ENCODE assay signal across 24 cellular contexts in genomic region chr5:168950241-168950951, GRCh38.
DNase-seq lines count a peak whose midpoint lies in the region; ATAC-seq, FAIRE-seq and TF ChIP-seq lines count a peak whose summit lies in the region.
"Had no signal": no experiment of that assay in that cellular context is flagged by ENCODE, and none has a peak within 500 bp of the region (broad histone marks: within the 10 kb centered on the region; RNA-seq: fewer than 3 reads in every experiment).

No MANE protein-coding gene starts in this region.

- no peaks in the 10 kb centered on the region for H3K79me2 ChIP-seq in GM12878 (ENCODE audit: control insufficient read depth, insufficient read depth, low read length)
- no peaks in the 10 kb centered on the region for H3K79me2 ChIP-seq in MM.1S (ENCODE audit: low read length)

- no peak for TF ChIP-seq RAD21 in GM12878 (IDR thresholded peaks at IDR 0.05; ENCODE audit: insufficient read depth, low read depth, low read length)

- BruUV-seq in GM12878 (replicated peaks; lab: Mats Ljungman, UMichigan), result no TSS peak

- POLR2A ChIA-PET in GM12878 (lab: Charles Lee), result no interaction called here

- H3F3A ChIP-seq in MM.1S (ENCODE audit: insufficient read depth, low read length), result no peaks in the 10 kb centered on the region

- no peak for TF ChIP-seq EP300 in GM12878 (IDR thresholded peaks at IDR 0.05; ENCODE audit: borderline replicate concordance in 1 of 2, control insufficient read depth in 1 of 2, low read depth in 2 of 2, low read length in 2 of 2)

- ATAC-seq in activated CD4-positive, CD25-positive, alpha-beta regulatory T cell treated with anti-CD3 and anti-CD28 coated beads, Interleukin-2, amount 50 U/mL, for 24 hours, result peak; percentile 25 to 30
- peak; percentile 48 for ATAC-seq in GM21360 (IDR thresholded peaks at IDR 0.05; ENCODE audit: unreplicated experiment)
- ATAC-seq in HG03095 (IDR thresholded peaks at IDR 0.05; ENCODE audit: unreplicated experiment), result peak; percentile 55
- peak; percentile 71 for ATAC-seq in GM12878
- ATAC-seq: left colon, SK-N-SH treated with all-trans-retinoic acid at 6 μM for 48 hours had no signal

- no peak overlapping the region for H2AFZ ChIP-seq in GM12878 (ENCODE audit: control insufficient read depth, low read depth, low read length)
- no peak overlapping the region for H2AFZ ChIP-seq in MM.1S (ENCODE audit: low read length)

- H3K9me3 Mint-ChIP-seq in HFFc6, result no peaks in the 10 kb centered on the region
- H3K9me3 Mint-ChIP-seq: H9, nephron had no signal

- no peaks in the 10 kb centered on the region for H3K4me1 ChIP-seq in GM12878 (ENCODE audit: control insufficient read depth, insufficient read depth, low read length)
- no peaks in the 10 kb centered on the region for H3K4me1 ChIP-seq in MM.1S (ENCODE audit: low read length)
- H3K4me1 ChIP-seq: prostate gland, testis had no signal

- intact Hi-C loops in GM12878 (cut with micrococcal nuclease; ENCODE audit: unreplicated experiment), result no loop called here

- CTCF ChIA-PET in GM12878 (lab: Yijun Ruan, JAX), result interaction anchor here (1.1 kb wide), 1 partner anchor 37 kb away, joined by 3 read pairs; no protein-coding TSS in a partner anchor

- SMC1A ChIA-PET in GM12878 (lab: Charles Lee; ENCODE audit: uncharacterized antibody, unreplicated experiment), result no interaction called here

- H3K9ac ChIP-seq in GM12878 (ENCODE audit: control insufficient read depth, insufficient read depth, low read length) (no peak overlapping the region), MM.1S (ENCODE audit: low read length) (no peak overlapping the region)

- H3K36me3 ChIP-seq in GM12878 (ENCODE audit: control insufficient read depth in 2 of 2, insufficient read depth in 2 of 2, low read length in 1 of 2) (no peaks in the 10 kb centered on the region), MM.1S (replicated peaks; ENCODE audit: insufficient read depth, low read length) (no peaks in the 10 kb centered on the region)
- H3K36me3 ChIP-seq: brain microvascular endothelial cell, prostate gland had no signal

- TF ChIP-seq POLR2A in GM12878 (IDR thresholded peaks at IDR 0.05; ENCODE audit: low read depth, low read length), result no peak

- no peak for DNase-seq in activated CD4-positive, CD25-positive, alpha-beta regulatory T cell treated with anti-CD3 and anti-CD28 coated beads, Interleukin-2, amount 50 U/mL, for 72 hours
- DNase-seq in GM12878 (ENCODE audit: low read depth, low spot score), result no peak
- no peak for DNase-seq in HFFc6
- no peak for DNase-seq in NCI-H510A treated with DMSO at 0.1 percent for 48 hours (lab: John Stamatoyannopoulos, UW)
- DNase-seq in MM.1S, result no peak
- DNase-seq: activated CD4-positive, alpha-beta T cell treated with anti-CD3 and anti-CD28 coated beads for 48 hours; brain microvascular endothelial cell; dermis blood vessel endothelial cell; H9; left colon; NCI-H187 treated with DMSO at 0.1 percent for 48 hours; stimulated activated CD4-positive, alpha-beta T cell treated with anti-CD3 and anti-CD28 coated beads, Interleukin-4, amount 100 ng/mL, for 4 hours; T1000; testis had no signal

- H4K20me1 ChIP-seq in GM12878 (ENCODE audit: control insufficient read depth, insufficient read depth) (no peaks in the 10 kb centered on the region), MM.1S (ENCODE audit: insufficient read depth, low read length) (no peaks in the 10 kb centered on the region)

- no peak overlapping the region for H3K4me2 ChIP-seq in GM12878 (ENCODE audit: control insufficient read depth, insufficient read depth)
- H3K4me2 ChIP-seq in MM.1S (ENCODE audit: low read depth, low read length), result no peak overlapping the region

- no peak for TF ChIP-seq CTCF in GM12878 (IDR thresholded peaks at IDR 0.05 in 2 of 3, conservative IDR thresholded peaks at IDR 0.05 in 1 of 3; ENCODE audit: control insufficient read depth in 2 of 3, extremely low read depth in 1 of 3, insufficient read depth in 1 of 3, low read depth in 3 of 3, low read length in 3 of 3)
- TF ChIP-seq CTCF in HFFc6 (IDR thresholded peaks at IDR 0.05), result no peak
- no peak for TF ChIP-seq CTCF in MM.1S (IDR thresholded peaks at IDR 0.05; ENCODE audit: low read length)

- H3K9me3 ChIP-seq in GM12878 (replicated peaks; ENCODE audit: control insufficient read depth, insufficient read depth, low read length), result no peaks in the 10 kb centered on the region
- H3K9me3 ChIP-seq in MM.1S (replicated peaks; ENCODE audit: insufficient read depth, low read length), result no peaks in the 10 kb centered on the region
- H3K9me3 ChIP-seq: prostate gland, testis had no signal

- FAIRE-seq in GM12878 (lab: Jason Lieb, UNC), result no peak
- FAIRE-seq: frontal cortex had no signal

- peaks cover 3% of the 10 kb centered on the region for H3K27me3 Mint-ChIP-seq in HFFc6 (ENCODE audit: insufficient read depth)
- H3K27me3 Mint-ChIP-seq: activated naive CD8-positive, alpha-beta T cell had no signal

- no peak overlapping the region for H3K4me3 ChIP-seq in GM12878
- H3K4me3 ChIP-seq in MM.1S (ENCODE audit: low read length), result no peak overlapping the region
- H3K4me3 ChIP-seq: prostate gland, testis had no signal

- no peaks in the 10 kb centered on the region for H3K4me1 Mint-ChIP-seq in HFFc6 (ENCODE audit: low read depth)
- H3K4me1 Mint-ChIP-seq: B cell had no signal

- H3K27ac ChIP-seq in GM12878 (ENCODE audit: control insufficient read depth, insufficient read depth), result no peak overlapping the region
- no peak overlapping the region for H3K27ac ChIP-seq in MM.1S (ENCODE audit: low read length)
- H3K27ac ChIP-seq: 22Rv1, brain microvascular endothelial cell, prostate gland, testis had no signal

- H3K9me2 ChIP-seq in MM.1S (replicated peaks; ENCODE audit: insufficient read depth, low read length), result no peaks in the 10 kb centered on the region

- RAD21 ChIA-PET in GM12878 (lab: Charles Lee; ENCODE audit: unreplicated experiment), result interaction anchor here (1.4 kb wide), 1 partner anchor 70 kb away, joined by 5 read pairs; no protein-coding TSS in a partner anchor

- no peak overlapping the region for H3K27ac Mint-ChIP-seq in HFFc6
- H3K27ac Mint-ChIP-seq: activated naive CD8-positive, alpha-beta T cell; B cell; H9 had no signal

- no peak overlapping the region for H3K4me3 Mint-ChIP-seq in HFFc6
- H3K4me3 Mint-ChIP-seq: activated naive CD8-positive, alpha-beta T cell; B cell; H9; nephron had no signal

- in situ Hi-C loops in GM12878 (cut with MboI), result no loop called here

- no peaks in the 10 kb centered on the region for H3K36me3 Mint-ChIP-seq in HFFc6 (ENCODE audit: low read depth)
- H3K36me3 Mint-ChIP-seq: activated naive CD8-positive, alpha-beta T cell had no signal

- H3K27me3 ChIP-seq in GM12878 (replicated peaks in 1 of 2; ENCODE audit: control insufficient read depth in 2 of 2, insufficient read depth in 2 of 2, low read length in 1 of 2), result no peaks in the 10 kb centered on the region; a peak in 1 of 4 replicates
- no peaks in the 10 kb centered on the region for H3K27me3 ChIP-seq in MM.1S (replicated peaks; ENCODE audit: insufficient read depth, low read length)
- H3K27me3 ChIP-seq: brain microvascular endothelial cell, testis had no signal

- WGBS in GM12878 (ENCODE audit: insufficient coverage, insufficient replicate concordance, low lambda C conversion rate, missing lambda C conversion rate), result 1% methylated on average over 7 of the region's 7 CpGs

TF ChIP-seq in GM12878, 131 proteins besides CTCF, POLR2A, EP300 and RAD21:
- TF ChIP-seq TBL1XR1 (IDR thresholded peaks at IDR 0.05; ENCODE audit: low read depth, low read length), result no peak
- TF ChIP-seq CHD4 (IDR thresholded peaks at IDR 0.05), result no peak
- TF ChIP-seq ZZZ3 (IDR thresholded peaks at IDR 0.05; ENCODE audit: control insufficient read depth, insufficient read length, low read depth), result no peak
- TF ChIP-seq SPI1 (IDR thresholded peaks at IDR 0.05; ENCODE audit: borderline replicate concordance, insufficient read depth, low read depth, low read length), result peak; percentile 35; the same call in 1 of the 2 replicates
- peak; percentile 93 for TF ChIP-seq ZBTB40 (IDR thresholded peaks at IDR 0.05; ENCODE audit: borderline replicate concordance)
- TF ChIP-seq TAF1 (IDR thresholded peaks at IDR 0.05; ENCODE audit: borderline replicate concordance, low read depth, low read length), result no peak
- peak; percentile 27; the same call in 1 of the 2 replicates for TF ChIP-seq NFIC (IDR thresholded peaks at IDR 0.05; ENCODE audit: low read depth, low read length)
TF ChIP-seq in GM12878: peak in this region for 3.
